In genomic region chr9:36258170-36258988, GRCh38 we compare ENCODE assay signal across 8 cellular contexts. TPM values are rescaled to one million over a fixed set of nuclear protein-coding genes. Genes with fewer than 3 reads are reported as not detected.
DNase-seq lines count a peak whose midpoint lies in the region; ATAC-seq and TF ChIP-seq lines count a peak whose summit lies in the region.

Gene GNE (minus strand): TSS chr9:36258448. CDS start chr9:36249355, 9,093 bp downstream.

- peaks cover 7 to 16% of the 10 kb centered on the region in 2 donors for H3K4me1 Mint-ChIP-seq in immature natural killer cell

- H3K4me3 Mint-ChIP-seq in immature natural killer cell: peak within 1 kb of the TSS; percentile 91 to 98 (median 97)

- H3K36me3 Mint-ChIP-seq in immature natural killer cell: no peaks in the 10 kb centered on the region

- H3K27me3 Mint-ChIP-seq in immature natural killer cell (ENCODE audit: low read depth in 3 of 3): peaks cover 0 to 11% (median 10%) of the 10 kb centered on the region in 3 donors

- ATAC-seq in GM18858 (IDR thresholded peaks at IDR 0.05; ENCODE audit: unreplicated experiment) (peak; percentile 77), HG03066 (IDR thresholded peaks at IDR 0.05; ENCODE audit: low read depth, unreplicated experiment) (peak; percentile 89)

- DNase-seq in NCI-H2227 treated with DMSO at 0.1 percent for 48 hours (lab: John Stamatoyannopoulos, UW) (peak; percentile 80), immature natural killer cell (peak; percentile 95 to 96 (median 96)), smooth muscle cell of the brain vasculature (ENCODE audit: low read depth, low spot score) (peak; percentile 88)
- DNase-seq in activated CD4-positive, CD25-positive, alpha-beta regulatory T cell treated with anti-CD3 and anti-CD28 coated beads, Interleukin-2, amount 50 U/mL, for 16 hours (ENCODE audit: low read depth, low spot score): peak; percentile 98
- DNase-seq in central memory CD4-positive, alpha-beta T cell: peak; percentile 95

- no peak for TF ChIP-seq CTCF in 22Rv1 (IDR thresholded peaks at IDR 0.05)

- H3K27ac Mint-ChIP-seq in immature natural killer cell: peak within 1 kb of the TSS; percentile 93 to 98 (median 96)

- no peaks in the 10 kb centered on the region for H3K9me3 Mint-ChIP-seq in immature natural killer cell

- peak within 1 kb of the TSS; percentile 57 for H3K27ac ChIP-seq in 22Rv1

RNA-seq across cellular contexts. Expression of gene GNE, which starts in this region (rescaled TPM):
- 1 to 10 TPM; 2.3 to 4.8 (median 4.3) TPM for polyA plus RNA-seq in immature natural killer cell

Comparison
In these comparisons a context has a peak if more than half of its experiments do, and no peak if none do; other contexts are left out.
1. Peak in every context shown above with its lines: DNase-seq, ATAC-seq and H3K27ac ChIP-seq.